8 cellular contexts compared by ENCODE assay signal in genomic region chr1:42680921-42681683, GRCh38. TPM values are rescaled to one million over a fixed set of nuclear protein-coding genes. Genes with fewer than 3 reads are reported as not detected.
DNase-seq lines count a peak whose midpoint lies in the region; ATAC-seq and TF ChIP-seq lines count a peak whose summit lies in the region.

No MANE protein-coding gene starts in this region.

- TF ChIP-seq CTCF in AG04449 (IDR thresholded peaks at IDR 0.05; ENCODE audit: insufficient read depth, low read length, missing control alignments) (no peak), GM13976 (IDR thresholded peaks at IDR 0.05; ENCODE audit: borderline replicate concordance, control extremely low read depth, extremely low read depth, insufficient read depth, missing control alignments) (no peak), RWPE1 (conservative IDR thresholded peaks at IDR 0.05; ENCODE audit: low read depth) (no peak), lung (IDR thresholded peaks at IDR 0.05; ENCODE audit: control extremely low read depth, extremely low read depth) (no peak), transverse colon (IDR thresholded peaks at IDR 0.05) (peak in 1 of 5 experiments; percentile 7)

- no peak for TF ChIP-seq EP300 in transverse colon (IDR thresholded peaks at IDR 0.05; ENCODE audit: low read depth)

- no peak for ATAC-seq in lung (ENCODE audit: insufficient read depth, low FRiP score)

- H3K36me3 ChIP-seq in lung (ENCODE audit: control insufficient read depth in 2 of 2, insufficient read depth in 2 of 2, low read length in 2 of 2) (no peaks in the 10 kb centered on the region), transverse colon (no peaks in the 10 kb centered on the region)

- POLR2A ChIA-PET in AG04449 (lab: Yijun Ruan, JAX), result interaction anchor here (0.6 to 2.8 kb wide), 3 partner anchors 23 to 343 kb away, joined by 3 to 18 read pairs (median 5); partner anchors contain the start of gene PPIH
- POLR2A ChIA-PET in RWPE1 (lab: Yijun Ruan, JAX; ENCODE audit: low non-redundant PET), result no interaction called here

- H3K9me3 ChIP-seq in lung (ENCODE audit: control insufficient read depth in 2 of 2, insufficient read depth in 1 of 2, low read length in 1 of 2), result no peaks in the 10 kb centered on the region
- H3K9me3 ChIP-seq in transverse colon, result no peaks in the 10 kb centered on the region

- H3K27ac ChIP-seq in RWPE1 (peak overlapping the region; percentile 95), lung (ENCODE audit: low read depth in 1 of 2, low read length in 1 of 2) (peak overlapping the region; percentile 38 to 98), transverse colon (peak overlapping the region; percentile 96 to 98 (median 98))

- DNase-seq in AG04449 (ENCODE audit: low read depth, low spot score) (no peak), GM13976 (ENCODE audit: low spot score) (peak; percentile 36), RWPE1 (ENCODE audit: low spot score) (no peak), cerebellum (ENCODE audit: low spot score) (peak; percentile 29), lung (ENCODE audit: low spot score) (no peak), transverse colon (no peak), T-helper 9 cell (no peak), glomerular visceral epithelial cell (ENCODE audit: extremely low spot score) (no peak)

- no peak for TF ChIP-seq POLR2A in transverse colon (IDR thresholded peaks at IDR 0.05)

- intact Hi-C loops in transverse colon (cut with DNase I; ENCODE audit: low total_unique reads), result no loop called here

- H3K4me3 ChIP-seq in AG04449 (ENCODE audit: low read depth, low read length) (peak overlapping the region; percentile 83), lung (peak overlapping the region; percentile 25), transverse colon (peak overlapping the region; percentile 53 to 96 (median 89))

- WGBS in lung, 2 donors, result 6 to 8% methylated on average over 18 of the region's 18 CpGs
- 7 to 9% methylated on average over 13 to 18 of the region's 18 CpGs for WGBS in transverse colon (ENCODE audit: low coverage in 1 of 2), 2 donors

- in situ Hi-C loops in GM13976 (cut with MboI; ENCODE audit: low sequenced_read_pairs, unreplicated experiment) (no loop called here), transverse colon (cut with MboI; ENCODE audit: low pct_ligation_motif_present in 1 of 4, low pct_unique_long_range_greater_than_20kb in 1 of 4, low sequenced_read_pairs in 3 of 4) (no loop called here)

- no peaks in the 10 kb centered on the region for H3K27me3 ChIP-seq in lung (ENCODE audit: control insufficient read depth, insufficient read depth)
- no peaks in the 10 kb centered on the region for H3K27me3 ChIP-seq in transverse colon

- peaks cover 4 to 24% of the 10 kb centered on the region in 2 donors for H3K4me1 ChIP-seq in lung (ENCODE audit: control insufficient read depth in 2 of 2, insufficient read depth in 2 of 2, low read length in 2 of 2)
- peaks cover 30 to 40% (median 36%) of the 10 kb centered on the region in 4 donors for H3K4me1 ChIP-seq in transverse colon

- CTCF ChIA-PET in AG04449 (lab: Yijun Ruan, JAX) (interaction anchor here (2.6 kb wide), 1 partner anchor 18 kb away, joined by 7 read pairs; no protein-coding TSS in a partner anchor), RWPE1 (lab: Yijun Ruan, JAX) (interaction anchor here (0.7 to 1.1 kb wide), 3 partner anchors 17 to 398 kb away, joined by 3 read pairs; no protein-coding TSS in a partner anchor)

RNA-seq across cellular contexts. Expression of gene YBX1, which starts 1.1 kb away (rescaled TPM):
- total RNA-seq in cerebellum (593 TPM), lung (100 to 1,000 TPM; 298 to 617 TPM), transverse colon (100 to 1,000 TPM; 288 to 403 (median 380) TPM)
- 100 to 1,000 TPM; 560 to 617 TPM for polyA plus RNA-seq in lung

RNA-seq across cellular contexts. Expression of gene PPIH, which starts 22.9 kb away (rescaled TPM):
- total RNA-seq in cerebellum (19.5 TPM), lung (10 to 100 TPM; 28.6 to 31.0 TPM), transverse colon (10 to 100 TPM in 3 of 4 donors, not detected in 1; 16.9 to 26.5 (median 24.6) TPM)
- 10 to 100 TPM; 31.8 to 68.1 TPM for polyA plus RNA-seq in lung

RNA-seq across cellular contexts. Expression of gene CLDN19, which starts 58.9 kb away (rescaled TPM):
- total RNA-seq in cerebellum, result not detected
- 1 to 10 TPM in 1 of 2 donors, not detected in 1; 2.0 TPM for total RNA-seq in lung
- polyA plus RNA-seq in lung, result under 1 TPM; 0.01 to 0.04 TPM
- total RNA-seq in transverse colon, result under 1 TPM in 1 of 4 donors, not detected in 3; 0.27 TPM

Comparison
In these comparisons a context has a peak if more than half of its experiments do, and no peak if none do; other contexts are left out.
1. DNase-seq: peak in GM13976 (single experiment) and cerebellum (single experiment); none in AG04449 (single experiment), RWPE1 (single experiment), lung (single experiment), transverse colon (single experiment), T-helper 9 cell (single experiment) and glomerular visceral epithelial cell (single experiment).
2. H3K4me3 ChIP-seq: peak in every context shown above with its lines; median percentile 89 in transverse colon; 83 in AG04449; 25 in lung.
3. Peak in every context shown above with its lines, with median percentiles within 50 percentile points of each other: H3K27ac ChIP-seq.